In the genomic region with DNA sequence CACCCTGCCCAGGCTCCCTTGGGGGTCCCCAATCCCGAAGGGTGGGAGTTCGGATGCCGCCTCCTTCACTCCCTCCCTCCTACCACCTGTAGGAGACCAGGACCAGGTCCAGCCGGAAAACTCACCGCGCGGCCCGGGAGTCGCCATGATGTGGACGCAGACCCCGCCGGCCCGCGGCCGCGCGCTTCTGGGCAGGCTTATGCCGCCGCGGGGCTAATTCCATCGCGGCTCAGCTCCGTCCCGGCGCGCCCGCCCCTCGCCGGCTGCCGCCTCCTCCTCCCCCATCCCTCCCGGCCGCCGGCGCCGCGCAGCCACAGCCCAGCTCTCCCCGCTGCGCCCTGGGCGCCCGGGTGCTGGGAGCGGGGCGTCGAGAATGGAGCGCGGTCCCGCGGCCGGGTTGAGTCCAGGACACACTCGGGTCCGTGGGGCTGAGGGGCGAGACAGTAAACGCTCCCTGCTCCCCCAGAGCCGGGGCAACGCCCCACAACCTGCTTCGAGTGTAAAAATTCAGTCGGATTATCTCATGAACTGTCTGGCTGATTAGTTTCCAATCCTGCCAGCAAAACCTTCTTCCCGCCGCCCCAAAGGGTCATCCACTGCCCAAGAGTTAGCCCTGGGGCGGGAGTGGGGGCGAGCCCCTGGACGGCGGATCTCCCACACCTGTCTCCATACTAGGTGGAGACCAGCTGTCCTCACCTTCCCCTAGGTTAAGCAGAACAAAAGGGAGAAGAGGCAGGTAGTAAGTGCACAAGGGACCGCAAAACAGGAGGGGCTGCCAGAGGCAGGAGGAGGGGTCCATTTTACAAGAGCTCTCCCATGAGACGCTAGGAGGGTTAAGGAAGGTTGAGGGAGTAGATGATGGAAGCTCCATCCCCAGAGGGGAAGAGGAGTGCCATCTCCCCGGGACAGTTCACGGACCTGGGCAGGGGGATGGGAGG, we compare ENCODE assay signal across 8 cellular contexts. TPM values are rescaled to one million over a fixed set of nuclear protein-coding genes. Genes with fewer than 3 reads are reported as not detected.
DNase-seq lines count a peak whose midpoint lies in the region; ATAC-seq and TF ChIP-seq lines count a peak whose summit lies in the region.

A gene (minus strand): TSS at position 189 of the 938 bp plus-strand sequence. CDS start 42 bp downstream, at position 147.

- no peaks in the 10 kb centered on the region for H3K9me3 ChIP-seq in left lung
- H3K9me3 ChIP-seq in HAP-1: no peaks in the 10 kb centered on the region

- DNase-seq in NCI-H1417 (lab: John Stamatoyannopoulos, UW): peak; percentile 19 to 83 (median 81)
- no peak for DNase-seq in NCI-H1417 treated with DMSO at 0.1 percent for 48 hours (lab: John Stamatoyannopoulos, UW)
- peak; percentile 63 for DNase-seq in chondrocyte (ENCODE audit: low spot score)
- DNase-seq in left lung: no peak
- no peak for DNase-seq in type B pancreatic cell (ENCODE audit: extremely low spot score, unreplicated experiment)
- DNase-seq in foreskin melanocyte: no peak
- no peak for DNase-seq in stimulated activated CD8-positive, alpha-beta memory T cell treated with anti-CD3 and anti-CD28 coated beads, Interleukin-4, amount 100 ng/mL, for 48 hours
- DNase-seq in HAP-1 (ENCODE audit: low spot score in 2 of 2): no peak

- peak within 1 kb of the TSS; percentile 69 for H3K4me3 Mint-ChIP-seq in chondrocyte (ENCODE audit: unreplicated experiment)
- H3K4me3 Mint-ChIP-seq in type B pancreatic cell: peak within 1 kb of the TSS; percentile 88

- TF ChIP-seq CTCF in chondrocyte (IDR thresholded peaks at IDR 0.05): no peak
- TF ChIP-seq CTCF in left lung (IDR thresholded peaks at IDR 0.05): no peak
- TF ChIP-seq CTCF in type B pancreatic cell (conservative IDR thresholded peaks at IDR 0.05): no peak

- intact Hi-C loops in left lung (cut with DNase I): no loop called here

- H3K36me3 Mint-ChIP-seq in chondrocyte (ENCODE audit: low read depth) (no peaks in the 10 kb centered on the region), type B pancreatic cell (peaks cover 7% of the 10 kb centered on the region)

- H3K4me1 Mint-ChIP-seq in chondrocyte (ENCODE audit: low read depth) (peaks cover 9% of the 10 kb centered on the region), type B pancreatic cell (ENCODE audit: unreplicated experiment) (no peaks in the 10 kb centered on the region)

- H3K36me3 ChIP-seq in left lung: peaks cover 0 to 12% of the 10 kb centered on the region in 2 donors
- H3K36me3 ChIP-seq in HAP-1 (replicated peaks): no peaks in the 10 kb centered on the region

- H3K4me1 ChIP-seq in left lung (peaks cover 3 to 9% of the 10 kb centered on the region in 2 donors), HAP-1 (no peaks in the 10 kb centered on the region)

- ATAC-seq in left lung: peak; percentile 72

- peaks cover 37 to 72% of the 10 kb centered on the region in 2 donors for H3K27me3 ChIP-seq in left lung
- no peaks in the 10 kb centered on the region for H3K27me3 ChIP-seq in HAP-1 (ENCODE audit: low read depth)

- H3K27me3 Mint-ChIP-seq in chondrocyte (ENCODE audit: low read depth) (peaks cover 27% of the 10 kb centered on the region), type B pancreatic cell (peaks cover 76% of the 10 kb centered on the region)

- peak within 1 kb of the TSS in 1 of 2 donors; percentile 11 for H3K4me3 ChIP-seq in left lung
- no peak within 1 kb of the TSS for H3K4me3 ChIP-seq in HAP-1

- in situ Hi-C loops in HAP-1 (cut with MboI; ENCODE audit: low sequenced_read_pairs): no loop called here

- peaks cover 9% of the 10 kb centered on the region for H3K9me3 Mint-ChIP-seq in chondrocyte (ENCODE audit: low read depth)
- no peaks in the 10 kb centered on the region for H3K9me3 Mint-ChIP-seq in type B pancreatic cell

- H3K27ac ChIP-seq in left lung: no peak within 1 kb of the TSS

- H3K27ac Mint-ChIP-seq in chondrocyte (ENCODE audit: unreplicated experiment): no peak within 1 kb of the TSS
- H3K27ac Mint-ChIP-seq in type B pancreatic cell: peak within 1 kb of the TSS; percentile 80

RNA-seq across cellular contexts. Expression of the gene that starts here (rescaled TPM):
- total RNA-seq in chondrocyte (0.44 to 0.73 TPM (median 0.47 TPM) in 3 replicates), left lung (10 to 100 TPM in 1 of 2 donors, 1 to 10 TPM in 1; 9.6 to 10.5 TPM), type B pancreatic cell (ENCODE audit: low replicate concordance) (2.6 and 3.3 TPM in 2 replicates)

Comparison
In these comparisons a context has a peak if more than half of its experiments do, and no peak if none do; other contexts are left out.
1. DNase-seq: peak in NCI-H1417 (3 of 3); none in NCI-H1417 treated with DMSO at 0.1 percent for 48 hours (single experiment), left lung (0 of 2), type B pancreatic cell (single experiment), foreskin melanocyte (single experiment), stimulated activated CD8-positive, alpha-beta memory T cell treated with anti-CD3 and anti-CD28 coated beads, Interleukin-4, amount 100 ng/mL, for 48 hours (single experiment) and HAP-1 (0 of 2).
2. Peak in DNase-seq in chondrocyte; RNA of the gene not detected or under 1 TPM.